Comparison of ENCODE assay signal across 1 cellular context in the genomic region with DNA sequence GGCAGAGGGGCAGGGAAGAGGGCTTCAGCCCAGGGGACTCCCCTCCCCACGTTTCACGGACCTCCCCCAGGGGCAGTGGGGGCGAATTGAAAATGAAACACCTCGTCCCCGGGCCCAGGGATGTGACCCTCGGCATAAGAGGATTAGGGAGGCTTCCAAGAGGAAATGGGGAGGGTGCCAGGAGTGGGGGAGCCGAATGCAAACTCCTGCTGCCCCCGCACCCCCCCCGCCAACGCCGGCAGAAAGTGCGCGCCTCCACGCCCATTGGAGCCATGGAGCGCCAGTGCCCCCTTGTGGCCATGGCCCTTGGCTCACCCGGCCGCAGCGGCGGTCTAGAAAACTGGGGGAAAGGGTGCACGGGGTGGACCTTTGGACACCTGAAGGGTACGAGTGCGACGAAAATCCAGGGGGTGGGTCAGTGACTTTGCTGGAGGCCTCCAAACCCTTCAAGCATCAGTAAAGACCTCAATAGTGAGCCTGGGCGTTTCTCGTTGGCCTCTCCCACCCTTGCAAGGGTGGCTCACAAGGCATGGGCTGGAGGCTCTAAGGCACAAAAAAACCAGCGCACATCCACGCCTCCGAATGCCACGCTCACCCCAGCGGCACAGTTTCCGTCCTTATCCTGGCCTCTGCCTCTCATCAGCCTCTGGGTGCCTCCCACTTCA.
TF ChIP-seq lines count a peak whose summit lies in the region.

No MANE protein-coding gene starts in this region.

TF ChIP-seq in HEK293, 187 proteins besides CTCF, POLR2A, EP300 and RAD21 (continued from another document and continues in another):
- TF ChIP-seq, protein P1, sequence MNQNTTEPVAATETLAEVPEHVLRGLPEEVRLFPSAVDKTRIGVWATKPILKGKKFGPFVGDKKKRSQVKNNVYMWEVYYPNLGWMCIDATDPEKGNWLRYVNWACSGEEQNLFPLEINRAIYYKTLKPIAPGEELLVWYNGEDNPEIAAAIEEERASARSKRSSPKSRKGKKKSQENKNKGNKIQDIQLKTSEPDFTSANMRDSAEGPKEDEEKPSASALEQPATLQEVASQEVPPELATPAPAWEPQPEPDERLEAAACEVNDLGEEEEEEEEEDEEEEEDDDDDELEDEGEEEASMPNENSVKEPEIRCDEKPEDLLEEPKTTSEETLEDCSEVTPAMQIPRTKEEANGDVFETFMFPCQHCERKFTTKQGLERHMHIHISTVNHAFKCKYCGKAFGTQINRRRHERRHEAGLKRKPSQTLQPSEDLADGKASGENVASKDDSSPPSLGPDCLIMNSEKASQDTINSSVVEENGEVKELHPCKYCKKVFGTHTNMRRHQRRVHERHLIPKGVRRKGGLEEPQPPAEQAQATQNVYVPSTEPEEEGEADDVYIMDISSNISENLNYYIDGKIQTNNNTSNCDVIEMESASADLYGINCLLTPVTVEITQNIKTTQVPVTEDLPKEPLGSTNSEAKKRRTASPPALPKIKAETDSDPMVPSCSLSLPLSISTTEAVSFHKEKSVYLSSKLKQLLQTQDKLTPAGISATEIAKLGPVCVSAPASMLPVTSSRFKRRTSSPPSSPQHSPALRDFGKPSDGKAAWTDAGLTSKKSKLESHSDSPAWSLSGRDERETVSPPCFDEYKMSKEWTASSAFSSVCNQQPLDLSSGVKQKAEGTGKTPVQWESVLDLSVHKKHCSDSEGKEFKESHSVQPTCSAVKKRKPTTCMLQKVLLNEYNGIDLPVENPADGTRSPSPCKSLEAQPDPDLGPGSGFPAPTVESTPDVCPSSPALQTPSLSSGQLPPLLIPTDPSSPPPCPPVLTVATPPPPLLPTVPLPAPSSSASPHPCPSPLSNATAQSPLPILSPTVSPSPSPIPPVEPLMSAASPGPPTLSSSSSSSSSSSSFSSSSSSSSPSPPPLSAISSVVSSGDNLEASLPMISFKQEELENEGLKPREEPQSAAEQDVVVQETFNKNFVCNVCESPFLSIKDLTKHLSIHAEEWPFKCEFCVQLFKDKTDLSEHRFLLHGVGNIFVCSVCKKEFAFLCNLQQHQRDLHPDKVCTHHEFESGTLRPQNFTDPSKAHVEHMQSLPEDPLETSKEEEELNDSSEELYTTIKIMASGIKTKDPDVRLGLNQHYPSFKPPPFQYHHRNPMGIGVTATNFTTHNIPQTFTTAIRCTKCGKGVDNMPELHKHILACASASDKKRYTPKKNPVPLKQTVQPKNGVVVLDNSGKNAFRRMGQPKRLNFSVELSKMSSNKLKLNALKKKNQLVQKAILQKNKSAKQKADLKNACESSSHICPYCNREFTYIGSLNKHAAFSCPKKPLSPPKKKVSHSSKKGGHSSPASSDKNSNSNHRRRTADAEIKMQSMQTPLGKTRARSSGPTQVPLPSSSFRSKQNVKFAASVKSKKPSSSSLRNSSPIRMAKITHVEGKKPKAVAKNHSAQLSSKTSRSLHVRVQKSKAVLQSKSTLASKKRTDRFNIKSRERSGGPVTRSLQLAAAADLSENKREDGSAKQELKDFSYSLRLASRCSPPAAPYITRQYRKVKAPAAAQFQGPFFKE (tag by site-specific recombination; IDR thresholded peaks at IDR 0.05; ENCODE audit: borderline replicate concordance): no peak
- TF ChIP-seq TCF7L2 (IDR thresholded peaks at IDR 0.05; ENCODE audit: borderline replicate concordance, low read depth, low read length) (no peak), ZNF335 (tag by site-specific recombination; conservative IDR thresholded peaks at IDR 0.05) (no peak), HOXC10 (CRISPR knock-in tag; IDR thresholded peaks at IDR 0.05) (no peak; the same call in 1 of the 2 replicates), FEZF1 (tag by site-specific recombination; IDR thresholded peaks at IDR 0.05) (no peak), KLF10 (tag by site-specific recombination; IDR thresholded peaks at IDR 0.05) (no peak), OSR2 (tag by site-specific recombination; IDR thresholded peaks at IDR 0.05) (no peak), ZNF830 (tag by site-specific recombination; IDR thresholded peaks at IDR 0.05; ENCODE audit: low read depth) (no peak), ZFP3 (tag by site-specific recombination; IDR thresholded peaks at IDR 0.05; ENCODE audit: low read depth) (no peak), ZNF561 (tag by site-specific recombination; IDR thresholded peaks at IDR 0.05; ENCODE audit: borderline replicate concordance) (peak; percentile 79), ZBTB17 (tag by site-specific recombination; IDR thresholded peaks at IDR 0.05) (no peak), ZNF529 (tag by site-specific recombination; IDR thresholded peaks at IDR 0.05; ENCODE audit: insufficient replicate concordance) (no peak), ZBTB20 (tag by site-specific recombination; IDR thresholded peaks at IDR 0.05) (peak; percentile 26; the same call in 1 of the 2 replicates), ZFHX2 (tag by site-specific recombination; conservative IDR thresholded peaks at IDR 0.05) (peak; percentile 80), ZBTB21 (tag by site-specific recombination; IDR thresholded peaks at IDR 0.05) (no peak), SP7 (tag by site-specific recombination; IDR thresholded peaks at IDR 0.05) (no peak), ZNF555 (tag by site-specific recombination; conservative IDR thresholded peaks at IDR 0.05) (no peak), ZNF654 (tag by site-specific recombination; IDR thresholded peaks at IDR 0.05; ENCODE audit: low read depth) (peak; percentile 75), ZNF266 (tag by site-specific recombination; IDR thresholded peaks at IDR 0.05; ENCODE audit: low read depth) (no peak), ZNF391 (tag by site-specific recombination; IDR thresholded peaks at IDR 0.05; ENCODE audit: borderline replicate concordance, low read depth) (no peak)
- TF ChIP-seq, protein P2, sequence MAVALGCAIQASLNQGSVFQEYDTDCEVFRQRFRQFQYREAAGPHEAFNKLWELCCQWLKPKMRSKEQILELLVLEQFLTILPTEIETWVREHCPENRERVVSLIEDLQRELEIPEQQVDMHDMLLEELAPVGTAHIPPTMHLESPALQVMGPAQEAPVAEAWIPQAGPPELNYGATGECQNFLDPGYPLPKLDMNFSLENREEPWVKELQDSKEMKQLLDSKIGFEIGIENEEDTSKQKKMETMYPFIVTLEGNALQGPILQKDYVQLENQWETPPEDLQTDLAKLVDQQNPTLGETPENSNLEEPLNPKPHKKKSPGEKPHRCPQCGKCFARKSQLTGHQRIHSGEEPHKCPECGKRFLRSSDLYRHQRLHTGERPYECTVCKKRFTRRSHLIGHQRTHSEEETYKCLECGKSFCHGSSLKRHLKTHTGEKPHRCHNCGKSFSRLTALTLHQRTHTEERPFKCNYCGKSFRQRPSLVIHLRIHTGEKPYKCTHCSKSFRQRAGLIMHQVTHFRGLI (tag by site-specific recombination; IDR thresholded peaks at IDR 0.05): no peak
- TF ChIP-seq, protein P3, sequence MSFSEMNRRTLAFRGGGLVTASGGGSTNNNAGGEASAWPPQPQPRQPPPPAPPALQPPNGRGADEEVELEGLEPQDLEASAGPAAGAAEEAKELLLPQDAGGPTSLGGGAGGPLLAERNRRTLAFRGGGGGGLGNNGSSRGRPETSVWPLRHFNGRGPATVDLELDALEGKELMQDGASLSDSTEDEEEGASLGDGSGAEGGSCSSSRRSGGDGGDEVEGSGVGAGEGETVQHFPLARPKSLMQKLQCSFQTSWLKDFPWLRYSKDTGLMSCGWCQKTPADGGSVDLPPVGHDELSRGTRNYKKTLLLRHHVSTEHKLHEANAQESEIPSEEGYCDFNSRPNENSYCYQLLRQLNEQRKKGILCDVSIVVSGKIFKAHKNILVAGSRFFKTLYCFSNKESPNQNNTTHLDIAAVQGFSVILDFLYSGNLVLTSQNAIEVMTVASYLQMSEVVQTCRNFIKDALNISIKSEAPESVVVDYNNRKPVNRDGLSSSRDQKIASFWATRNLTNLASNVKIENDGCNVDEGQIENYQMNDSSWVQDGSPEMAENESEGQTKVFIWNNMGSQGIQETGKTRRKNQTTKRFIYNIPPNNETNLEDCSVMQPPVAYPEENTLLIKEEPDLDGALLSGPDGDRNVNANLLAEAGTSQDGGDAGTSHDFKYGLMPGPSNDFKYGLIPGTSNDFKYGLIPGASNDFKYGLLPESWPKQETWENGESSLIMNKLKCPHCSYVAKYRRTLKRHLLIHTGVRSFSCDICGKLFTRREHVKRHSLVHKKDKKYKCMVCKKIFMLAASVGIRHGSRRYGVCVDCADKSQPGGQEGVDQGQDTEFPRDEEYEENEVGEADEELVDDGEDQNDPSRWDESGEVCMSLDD (tag by site-specific recombination; IDR thresholded peaks at IDR 0.05): peak; percentile 45; the same call in 1 of the 2 replicates
- TF ChIP-seq, protein P4, sequence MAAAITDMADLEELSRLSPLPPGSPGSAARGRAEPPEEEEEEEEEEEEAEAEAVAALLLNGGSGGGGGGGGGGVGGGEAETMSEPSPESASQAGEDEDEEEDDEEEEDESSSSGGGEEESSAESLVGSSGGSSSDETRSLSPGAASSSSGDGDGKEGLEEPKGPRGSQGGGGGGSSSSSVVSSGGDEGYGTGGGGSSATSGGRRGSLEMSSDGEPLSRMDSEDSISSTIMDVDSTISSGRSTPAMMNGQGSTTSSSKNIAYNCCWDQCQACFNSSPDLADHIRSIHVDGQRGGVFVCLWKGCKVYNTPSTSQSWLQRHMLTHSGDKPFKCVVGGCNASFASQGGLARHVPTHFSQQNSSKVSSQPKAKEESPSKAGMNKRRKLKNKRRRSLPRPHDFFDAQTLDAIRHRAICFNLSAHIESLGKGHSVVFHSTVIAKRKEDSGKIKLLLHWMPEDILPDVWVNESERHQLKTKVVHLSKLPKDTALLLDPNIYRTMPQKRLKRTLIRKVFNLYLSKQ (tag by site-specific recombination; IDR thresholded peaks at IDR 0.05; ENCODE audit: borderline replicate concordance): no peak
- TF ChIP-seq, protein P5, sequence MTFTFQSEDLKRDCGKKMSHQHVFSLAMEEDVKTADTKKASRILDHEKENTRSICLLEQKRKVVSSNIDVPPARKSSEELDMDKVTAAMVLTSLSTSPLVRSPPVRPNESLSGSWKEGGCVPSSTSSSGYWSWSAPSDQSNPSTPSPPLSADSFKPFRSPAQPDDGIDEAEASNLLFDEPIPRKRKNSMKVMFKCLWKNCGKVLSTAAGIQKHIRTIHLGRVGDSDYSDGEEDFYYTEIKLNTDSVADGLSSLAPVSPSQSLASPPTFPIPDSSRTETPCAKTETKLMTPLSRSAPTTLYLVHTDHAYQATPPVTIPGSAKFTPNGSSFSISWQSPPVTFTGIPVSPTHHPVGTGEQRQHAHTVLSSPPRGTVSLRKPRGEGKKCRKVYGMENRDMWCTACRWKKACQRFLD (tag by site-specific recombination; IDR thresholded peaks at IDR 0.05): no peak
- TF ChIP-seq, protein P6, sequence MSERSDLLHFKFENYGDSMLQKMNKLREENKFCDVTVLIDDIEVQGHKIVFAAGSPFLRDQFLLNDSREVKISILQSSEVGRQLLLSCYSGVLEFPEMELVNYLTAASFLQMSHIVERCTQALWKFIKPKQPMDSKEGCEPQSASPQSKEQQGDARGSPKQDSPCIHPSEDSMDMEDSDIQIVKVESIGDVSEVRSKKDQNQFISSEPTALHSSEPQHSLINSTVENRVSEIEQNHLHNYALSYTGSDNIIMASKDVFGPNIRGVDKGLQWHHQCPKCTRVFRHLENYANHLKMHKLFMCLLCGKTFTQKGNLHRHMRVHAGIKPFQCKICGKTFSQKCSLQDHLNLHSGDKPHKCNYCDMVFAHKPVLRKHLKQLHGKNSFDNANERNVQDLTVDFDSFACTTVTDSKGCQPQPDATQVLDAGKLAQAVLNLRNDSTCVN (tag by site-specific recombination; optimal IDR thresholded peaks at IDR 0.05): peak; percentile 64
- TF ChIP-seq, protein P7, sequence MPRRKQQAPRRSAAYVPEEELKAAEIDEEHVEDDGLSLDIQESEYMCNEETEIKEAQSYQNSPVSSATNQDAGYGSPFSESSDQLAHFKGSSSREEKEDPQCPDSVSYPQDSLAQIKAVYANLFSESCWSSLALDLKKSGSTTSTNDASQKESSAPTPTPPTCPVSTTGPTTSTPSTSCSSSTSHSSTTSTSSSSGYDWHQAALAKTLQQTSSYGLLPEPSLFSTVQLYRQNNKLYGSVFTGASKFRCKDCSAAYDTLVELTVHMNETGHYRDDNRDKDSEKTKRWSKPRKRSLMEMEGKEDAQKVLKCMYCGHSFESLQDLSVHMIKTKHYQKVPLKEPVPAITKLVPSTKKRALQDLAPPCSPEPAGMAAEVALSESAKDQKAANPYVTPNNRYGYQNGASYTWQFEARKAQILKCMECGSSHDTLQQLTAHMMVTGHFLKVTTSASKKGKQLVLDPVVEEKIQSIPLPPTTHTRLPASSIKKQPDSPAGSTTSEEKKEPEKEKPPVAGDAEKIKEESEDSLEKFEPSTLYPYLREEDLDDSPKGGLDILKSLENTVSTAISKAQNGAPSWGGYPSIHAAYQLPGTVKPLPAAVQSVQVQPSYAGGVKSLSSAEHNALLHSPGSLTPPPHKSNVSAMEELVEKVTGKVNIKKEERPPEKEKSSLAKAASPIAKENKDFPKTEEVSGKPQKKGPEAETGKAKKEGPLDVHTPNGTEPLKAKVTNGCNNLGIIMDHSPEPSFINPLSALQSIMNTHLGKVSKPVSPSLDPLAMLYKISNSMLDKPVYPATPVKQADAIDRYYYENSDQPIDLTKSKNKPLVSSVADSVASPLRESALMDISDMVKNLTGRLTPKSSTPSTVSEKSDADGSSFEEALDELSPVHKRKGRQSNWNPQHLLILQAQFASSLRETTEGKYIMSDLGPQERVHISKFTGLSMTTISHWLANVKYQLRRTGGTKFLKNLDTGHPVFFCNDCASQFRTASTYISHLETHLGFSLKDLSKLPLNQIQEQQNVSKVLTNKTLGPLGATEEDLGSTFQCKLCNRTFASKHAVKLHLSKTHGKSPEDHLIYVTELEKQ (tag by site-specific recombination; IDR thresholded peaks at IDR 0.05; ENCODE audit: borderline replicate concordance): no peak
- TF ChIP-seq, protein P8, sequence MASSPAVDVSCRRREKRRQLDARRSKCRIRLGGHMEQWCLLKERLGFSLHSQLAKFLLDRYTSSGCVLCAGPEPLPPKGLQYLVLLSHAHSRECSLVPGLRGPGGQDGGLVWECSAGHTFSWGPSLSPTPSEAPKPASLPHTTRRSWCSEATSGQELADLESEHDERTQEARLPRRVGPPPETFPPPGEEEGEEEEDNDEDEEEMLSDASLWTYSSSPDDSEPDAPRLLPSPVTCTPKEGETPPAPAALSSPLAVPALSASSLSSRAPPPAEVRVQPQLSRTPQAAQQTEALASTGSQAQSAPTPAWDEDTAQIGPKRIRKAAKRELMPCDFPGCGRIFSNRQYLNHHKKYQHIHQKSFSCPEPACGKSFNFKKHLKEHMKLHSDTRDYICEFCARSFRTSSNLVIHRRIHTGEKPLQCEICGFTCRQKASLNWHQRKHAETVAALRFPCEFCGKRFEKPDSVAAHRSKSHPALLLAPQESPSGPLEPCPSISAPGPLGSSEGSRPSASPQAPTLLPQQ (tag by site-specific recombination; IDR thresholded peaks at IDR 0.05): no peak
- TF ChIP-seq, protein P9, sequence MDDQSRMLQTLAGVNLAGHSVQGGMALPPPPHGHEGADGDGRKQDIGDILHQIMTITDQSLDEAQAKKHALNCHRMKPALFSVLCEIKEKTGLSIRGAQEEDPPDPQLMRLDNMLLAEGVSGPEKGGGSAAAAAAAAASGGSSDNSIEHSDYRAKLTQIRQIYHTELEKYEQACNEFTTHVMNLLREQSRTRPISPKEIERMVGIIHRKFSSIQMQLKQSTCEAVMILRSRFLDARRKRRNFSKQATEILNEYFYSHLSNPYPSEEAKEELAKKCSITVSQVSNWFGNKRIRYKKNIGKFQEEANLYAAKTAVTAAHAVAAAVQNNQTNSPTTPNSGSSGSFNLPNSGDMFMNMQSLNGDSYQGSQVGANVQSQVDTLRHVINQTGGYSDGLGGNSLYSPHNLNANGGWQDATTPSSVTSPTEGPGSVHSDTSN (CRISPR knock-in tag; IDR thresholded peaks at IDR 0.05): peak; percentile 89
- TF ChIP-seq, protein P10, sequence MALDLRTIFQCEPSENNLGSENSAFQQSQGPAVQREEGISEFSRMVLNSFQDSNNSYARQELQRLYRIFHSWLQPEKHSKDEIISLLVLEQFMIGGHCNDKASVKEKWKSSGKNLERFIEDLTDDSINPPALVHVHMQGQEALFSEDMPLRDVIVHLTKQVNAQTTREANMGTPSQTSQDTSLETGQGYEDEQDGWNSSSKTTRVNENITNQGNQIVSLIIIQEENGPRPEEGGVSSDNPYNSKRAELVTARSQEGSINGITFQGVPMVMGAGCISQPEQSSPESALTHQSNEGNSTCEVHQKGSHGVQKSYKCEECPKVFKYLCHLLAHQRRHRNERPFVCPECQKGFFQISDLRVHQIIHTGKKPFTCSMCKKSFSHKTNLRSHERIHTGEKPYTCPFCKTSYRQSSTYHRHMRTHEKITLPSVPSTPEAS (tag by site-specific recombination; IDR thresholded peaks at IDR 0.05): no peak
